Comparison of ENCODE assay signal across 9 cellular contexts in genomic region chr4:186719925-186720694, GRCh38. TPM values are rescaled to one million over a fixed set of nuclear protein-coding genes. Genes with fewer than 3 reads are reported as not detected.
DNase-seq lines count a peak whose midpoint lies in the region; ATAC-seq and TF ChIP-seq lines count a peak whose summit lies in the region.
"Had no signal": no experiment of that assay in that cellular context is flagged by ENCODE, and none has a peak within 500 bp of the region (broad histone marks: within the 10 kb centered on the region; RNA-seq: fewer than 3 reads in every experiment).

No MANE protein-coding gene starts in this region.

- peak overlapping the region; percentile 13 for H3K4me3 ChIP-seq in coronary artery
- H3K4me3 ChIP-seq in psoas muscle = no peak overlapping the region
- H3K4me3 ChIP-seq in stomach = no peak overlapping the region

- ATAC-seq in psoas muscle (no peak), GM21825 (IDR thresholded peaks at IDR 0.05; ENCODE audit: unreplicated experiment) (no peak)

- H3K4me1 ChIP-seq in psoas muscle (no peaks in the 10 kb centered on the region), stomach (peaks cover 0 to 28% (median 14%) of the 10 kb centered on the region in 4 donors)

- 84 to 85% (median 85%) methylated on average over 4 of the region's 4 CpGs for WGBS in psoas muscle, 3 donors
- WGBS in stomach, 5 donors = 72 to 85% (median 77%) methylated on average over 4 of the region's 4 CpGs

- no peak for TF ChIP-seq CTCF in coronary artery (IDR thresholded peaks at IDR 0.05)
- peak; percentile 13 for TF ChIP-seq CTCF in psoas muscle (IDR thresholded peaks at IDR 0.05)
- TF ChIP-seq CTCF in stomach (IDR thresholded peaks at IDR 0.05) = peak in 3 of 7 experiments; percentile 18 to 28 (median 20)

- DNase-seq in NCI-H748 (lab: John Stamatoyannopoulos, UW; ENCODE audit: unreplicated experiment) (peak; percentile 39), NCI-H748 treated with DMSO at 0.1 percent for 48 hours (lab: John Stamatoyannopoulos, UW) (no peak), MV-4-11 (lab: John Stamatoyannopoulos, UW) (peak; percentile 22), coronary artery (ENCODE audit: low spot score) (no peak), psoas muscle (no peak), stomach (no peak), C1 segment of cervical spinal cord (lab: John Stamatoyannopoulos, UW) (no peak)
- DNase-seq: T-helper 9 cell had no signal

- H3K9me3 ChIP-seq in psoas muscle (peaks cover 9% of the 10 kb centered on the region), stomach (peaks cover 0 to 14% (median 4%) of the 10 kb centered on the region in 4 donors)

- H3K36me3 ChIP-seq in psoas muscle (ENCODE audit: insufficient read depth in 1 of 2, low read depth in 1 of 2) = no peaks in the 10 kb centered on the region
- H3K36me3 ChIP-seq in stomach = no peaks in the 10 kb centered on the region

- intact Hi-C loops in psoas muscle (cut with DNase I) (loop anchor here in 1 of 2 donors (10.0 kb wide), 1 partner anchor 235 kb away; no protein-coding TSS in a partner anchor), stomach (cut with DNase I; ENCODE audit: low total_unique reads) (loop anchor here (10.0 kb wide), 1 partner anchor 55 kb away; no protein-coding TSS in a partner anchor)

- no peak for TF ChIP-seq EP300 in stomach (IDR thresholded peaks at IDR 0.05)

- TF ChIP-seq POLR2A in stomach (IDR thresholded peaks at IDR 0.05) = no peak

- H3K27me3 ChIP-seq in psoas muscle (ENCODE audit: insufficient read depth in 3 of 3, low read length in 2 of 3) = peaks cover 0 to 24% (median 20%) of the 10 kb centered on the region in 3 donors
- peaks cover 0 to 19% (median 8%) of the 10 kb centered on the region in 3 donors for H3K27me3 ChIP-seq in stomach

- H3K27ac ChIP-seq in coronary artery (no peak overlapping the region), psoas muscle (no peak overlapping the region), stomach (no peak overlapping the region)

RNA-seq across cellular contexts. Expression of gene FAT1, which starts 3.5 kb away (rescaled TPM):
- 10 to 100 TPM in 1 of 4 donors, 1 to 10 TPM in 3; 2.9 to 11.5 (median 5.6) TPM for total RNA-seq in psoas muscle
- polyA plus RNA-seq in psoas muscle = 1 to 10 TPM; 1.8 to 4.0 (median 1.9) TPM
- 100 to 1,000 TPM in 3 of 5 donors, 10 to 100 TPM in 2; 57.8 to 272 (median 104) TPM for total RNA-seq in stomach
- polyA plus RNA-seq in stomach = 10 to 100 TPM in 1 of 3 donors, 1 to 10 TPM in 2; 8.2 to 17.9 (median 8.7) TPM

Comparison
In these comparisons a context has a peak if more than half of its experiments do, and no peak if none do; other contexts are left out.
1. DNase-seq: peak in NCI-H748 (single experiment) and MV-4-11 (single experiment); none in NCI-H748 treated with DMSO at 0.1 percent for 48 hours (single experiment), coronary artery (single experiment), psoas muscle (0 of 2), stomach (single experiment) and C1 segment of cervical spinal cord (0 of 14).
2. RNA of gene FAT1, which starts 3.5 kb away (total RNA-seq): 57.8 to 272 TPM in stomach; 2.9 to 11.5 TPM in psoas muscle; every median in the first group is over 4 times any median in the second.